6 cellular contexts compared by ENCODE assay signal in genomic region chr2:165022781-165023180, GRCh38.
"Had no signal": no experiment of that assay in that cellular context is flagged by ENCODE, and none has a peak within 500 bp of the region (broad histone marks: within the 10 kb centered on the region; RNA-seq: fewer than 3 reads in every experiment).

No MANE protein-coding gene starts in this region.

- H3K4me3 ChIP-seq: K562 had no signal

- H3K4me3 Mint-ChIP-seq: IgD-negative memory B cell had no signal

- H3K27ac Mint-ChIP-seq: IgD-negative memory B cell had no signal

- H3K4me1 Mint-ChIP-seq: IgD-negative memory B cell had no signal

- DNase-seq: IMR-90, KBM-7 had no signal

- H3K27ac ChIP-seq: HL-60 had no signal

- ATAC-seq: HepG2, K562 had no signal

- H3K36me3 Mint-ChIP-seq: IgD-negative memory B cell had no signal
